Comparison of ENCODE assay signal across 17 cellular contexts in genomic region chr17:42334667-42335066, GRCh38. TPM values are rescaled to one million over a fixed set of nuclear protein-coding genes. Genes with fewer than 3 reads are reported as not detected.
A peak's percentile ranks its signal among the peaks of the same experiment; 100 is the strongest.
DNase-seq lines count a peak whose midpoint lies in the region; ATAC-seq and TF ChIP-seq lines count a peak whose summit lies in the region.
"Had no signal": no experiment of that assay in that cellular context is flagged by ENCODE, and none has a peak within 500 bp of the region (broad histone marks: within the 10 kb centered on the region; RNA-seq: fewer than 3 reads in every experiment).

No MANE protein-coding gene starts in this region.

- DNase-seq in AG04450 (ENCODE audit: low read depth, low spot score) (no peak), ELR (ENCODE audit: low read depth) (peak; percentile 39), glutamatergic neuron (no peak), Caco-2 (no peak), epidermal melanocyte (ENCODE audit: insufficient read length, low spot score) (no peak), WTC11 (ENCODE audit: low spot score) (no peak)
- DNase-seq in activated CD4-positive, alpha-beta memory T cell treated with anti-CD3 and anti-CD28 coated beads for 36 hours, result no peak
- DNase-seq: activated naive CD4-positive, alpha-beta T cell; DMS 273 treated with DMSO at 0.1 percent for 48 hours; effector memory CD4-positive, alpha-beta T cell; KG1; NCI-H1417 treated with DMSO at 0.1 percent for 48 hours; NCI-H226; SHP77; stimulated activated CD4-positive, alpha-beta T cell treated with anti-CD3 and anti-CD28 coated beads, Interleukin-15, amount 100 ng/mL, for 24 hours had no signal

- H3K27me3 ChIP-seq in AG04450 (ENCODE audit: control insufficient read depth, insufficient read depth, low read length) (no peaks in the 10 kb centered on the region), Caco-2 (replicated peaks; ENCODE audit: control insufficient read depth, insufficient read depth, low read length) (no peaks in the 10 kb centered on the region)
- H3K27me3 ChIP-seq: vagina had no signal

- H3K4me3 Mint-ChIP-seq in activated CD4-positive, alpha-beta memory T cell treated with anti-CD3 and anti-CD28 coated beads for 36 hours, result no peak overlapping the region
- H3K4me3 Mint-ChIP-seq in glutamatergic neuron (ENCODE audit: unreplicated experiment), result no peak overlapping the region
- H3K4me3 Mint-ChIP-seq in Caco-2 (ENCODE audit: unreplicated experiment), result no peak overlapping the region
- H3K4me3 Mint-ChIP-seq in WTC11, result no peak overlapping the region

- peak overlapping the region; percentile 76 for H3K27ac Mint-ChIP-seq in activated CD4-positive, alpha-beta memory T cell treated with anti-CD3 and anti-CD28 coated beads for 36 hours
- H3K27ac Mint-ChIP-seq in glutamatergic neuron (ENCODE audit: unreplicated experiment), result no peak overlapping the region
- no peak overlapping the region for H3K27ac Mint-ChIP-seq in Caco-2 (ENCODE audit: unreplicated experiment)
- H3K27ac Mint-ChIP-seq in WTC11, result no peak overlapping the region

- 0 out of 2 replicates have a peak, but pooled peaks cover 1% of the 10 kb centered on the region for H3K4me1 ChIP-seq in Caco-2

- H3K36me3 ChIP-seq in Caco-2 (ENCODE audit: control insufficient read depth, insufficient read depth, low read length), result no peaks in the 10 kb centered on the region; the same call in 1 of the 2 replicates

- ATAC-seq in GM19395 (IDR thresholded peaks at IDR 0.05; ENCODE audit: unreplicated experiment) (no peak), WTC11 (no peak)

- intact Hi-C loops in activated CD4-positive, alpha-beta memory T cell treated with anti-CD3 and anti-CD28 coated beads for 36 hours (cut with micrococcal nuclease), result loop anchor here (5.0 kb wide), 1 partner anchor 82 kb away; no protein-coding TSS in a partner anchor
- intact Hi-C loops in Caco-2 (cut with micrococcal nuclease; ENCODE audit: unreplicated experiment), result no loop called here

- no peaks in the 10 kb centered on the region for H3K27me3 Mint-ChIP-seq in activated CD4-positive, alpha-beta memory T cell treated with anti-CD3 and anti-CD28 coated beads for 36 hours
- H3K27me3 Mint-ChIP-seq in glutamatergic neuron (ENCODE audit: unreplicated experiment) (peaks cover 4% of the 10 kb centered on the region), Caco-2 (ENCODE audit: insufficient read depth, unreplicated experiment) (no peaks in the 10 kb centered on the region), WTC11 (ENCODE audit: low read depth) (no peaks in the 10 kb centered on the region)

- no TSS peak for BruUV-seq in Caco-2 (replicated peaks; lab: Mats Ljungman, UMichigan)

- TF ChIP-seq CTCF in AG04450 (IDR thresholded peaks at IDR 0.05; ENCODE audit: low read depth, low read length) (0 out of 2 replicates have a peak, but pooled peaks have one; percentile 22), glutamatergic neuron (IDR thresholded peaks at IDR 0.05; ENCODE audit: partially characterized antibody, unreplicated experiment) (peak; percentile 18), Caco-2 (IDR thresholded peaks at IDR 0.05; ENCODE audit: insufficient read depth in 1 of 2, low read depth in 1 of 2, low read length in 1 of 2, severe bottlenecking in 1 of 2, unreplicated experiment in 1 of 2) (peak in 1 of 2 experiments; percentile 10), WTC11 (IDR thresholded peaks at IDR 0.05) (no peak)

- H3K4me1 Mint-ChIP-seq in activated CD4-positive, alpha-beta memory T cell treated with anti-CD3 and anti-CD28 coated beads for 36 hours (ENCODE audit: low read depth), result peaks cover 62% of the 10 kb centered on the region
- H3K4me1 Mint-ChIP-seq in glutamatergic neuron (ENCODE audit: low read depth, unreplicated experiment) (peaks cover 7% of the 10 kb centered on the region), Caco-2 (ENCODE audit: low read depth, unreplicated experiment) (peaks cover 5% of the 10 kb centered on the region), WTC11 (peaks cover 16% of the 10 kb centered on the region)

- H3K9me3 ChIP-seq in AG04450 (ENCODE audit: control insufficient read depth, insufficient read depth, low read length), result no peaks in the 10 kb centered on the region
- H3K9me3 ChIP-seq in Caco-2, result no peaks in the 10 kb centered on the region
- H3K9me3 ChIP-seq: vagina had no signal

- peaks cover 70% of the 10 kb centered on the region for H3K36me3 Mint-ChIP-seq in activated CD4-positive, alpha-beta memory T cell treated with anti-CD3 and anti-CD28 coated beads for 36 hours
- H3K36me3 Mint-ChIP-seq in glutamatergic neuron (ENCODE audit: unreplicated experiment) (peaks cover 4% of the 10 kb centered on the region), Caco-2 (ENCODE audit: insufficient read depth, unreplicated experiment) (peaks cover 70% of the 10 kb centered on the region), WTC11 (peaks cover 62% of the 10 kb centered on the region)

- POLR2A ChIA-PET in AG04450 (lab: Yijun Ruan, JAX) (interaction anchor here (0.6 kb wide), 1 partner anchor 88 kb away, joined by 4 read pairs; the partner anchor contains the start of gene CAVIN1), Caco-2 (lab: Charles Lee) (interaction anchor here (0.6 kb wide), 1 partner anchor 9 kb away, joined by 5 read pairs; no protein-coding TSS in a partner anchor), WTC11 (lab: Charles Lee) (no interaction called here)
- POLR2A ChIA-PET in activated CD4-positive, alpha-beta memory T cell treated with anti-CD3 and anti-CD28 coated beads for 36 hours (lab: Charles Lee), result interaction anchor here (0.8 kb wide), 1 partner anchor 53 kb away, joined by 3 read pairs; no protein-coding TSS in a partner anchor

- H3K27ac ChIP-seq in AG04450 (ENCODE audit: low read depth, low read length), result no peak overlapping the region
- H3K27ac ChIP-seq: vagina had no signal

- CTCF ChIA-PET in AG04450 (lab: Charles Lee), result interaction anchor here (0.6 to 1.9 kb wide), 3 partner anchors 12 to 126 kb away, joined by 3 to 8 read pairs (median 3); no protein-coding TSS in a partner anchor
- CTCF ChIA-PET in activated CD4-positive, alpha-beta memory T cell treated with anti-CD3 and anti-CD28 coated beads for 36 hours (lab: Charles Lee), result interaction anchor here (0.9 to 3.2 kb wide), 5 partner anchors 50 to 72 kb away, joined by 3 to 28 read pairs (median 10); partner anchors contain the start of gene STAT3
- CTCF ChIA-PET in Caco-2 (lab: Charles Lee), result interaction anchor here (0.6 kb wide), 1 partner anchor 72 kb away, joined by 4 read pairs; no protein-coding TSS in a partner anchor
- CTCF ChIA-PET in WTC11 (lab: Charles Lee), result interaction anchor here (0.6 kb wide), 1 partner anchor 15 kb away, joined by 3 read pairs; no protein-coding TSS in a partner anchor

- H3K4me3 ChIP-seq in AG04450 (ENCODE audit: low read depth, low read length) (no peak overlapping the region), Caco-2 (ENCODE audit: low read depth, low read length) (no peak overlapping the region)
- H3K4me3 ChIP-seq: vagina had no signal

- no peaks in the 10 kb centered on the region for H3K9me3 Mint-ChIP-seq in activated CD4-positive, alpha-beta memory T cell treated with anti-CD3 and anti-CD28 coated beads for 36 hours
- H3K9me3 Mint-ChIP-seq in glutamatergic neuron (ENCODE audit: unreplicated experiment), result no peaks in the 10 kb centered on the region
- H3K9me3 Mint-ChIP-seq in Caco-2 (ENCODE audit: unreplicated experiment), result no peaks in the 10 kb centered on the region
- no peaks in the 10 kb centered on the region for H3K9me3 Mint-ChIP-seq in WTC11

TF ChIP-seq in WTC11, 78 proteins besides CTCF, POLR2A, EP300 and RAD21 (continues in another document):
- no peak for TF ChIP-seq JUN (CRISPR knock-in tag; IDR thresholded peaks at IDR 0.05)
- TF ChIP-seq TP53 (CRISPR knock-in tag; IDR thresholded peaks at IDR 0.05), result no peak
- TF ChIP-seq AR (CRISPR knock-in tag; IDR thresholded peaks at IDR 0.05), result no peak
- TF ChIP-seq CREM (CRISPR knock-in tag; IDR thresholded peaks at IDR 0.05), result no peak
- no peak for TF ChIP-seq NFE2L1 (CRISPR knock-in tag; IDR thresholded peaks at IDR 0.05)

RNA-seq across cellular contexts. Expression of gene STAT5A, which starts 46.4 kb away (rescaled TPM):
- polyA plus RNA-seq in AG04450 (2011; rRNA removed), result 3.9 and 5.3 TPM in 2 replicates
- 4.6 and 7.9 TPM in 2 replicates for polyA minus RNA-seq in AG04450 (2011; rRNA and poly(A)+ RNA removed)
- 100 to 1,000 TPM; 211 to 215 TPM for total RNA-seq in activated CD4-positive, alpha-beta memory T cell treated with anti-CD3 and anti-CD28 coated beads for 36 hours
- total RNA-seq in glutamatergic neuron (ENCODE audit: unreplicated experiment) (3.4 TPM), Caco-2 (2022) (2.4 and 3.2 TPM in 2 replicates), WTC11 (2021) (6.6 to 10.9 TPM (median 9.7 TPM) in 3 replicates)

RNA-seq across cellular contexts. Expression of gene STAT3, which starts 53.6 kb away (rescaled TPM):
- polyA plus RNA-seq in AG04450 (2011; rRNA removed), result 77.1 and 83.4 TPM in 2 replicates
- polyA minus RNA-seq in AG04450 (2011; rRNA and poly(A)+ RNA removed), result 144 and 161 TPM in 2 replicates
- total RNA-seq in activated CD4-positive, alpha-beta memory T cell treated with anti-CD3 and anti-CD28 coated beads for 36 hours, result 100 to 1,000 TPM; 194 to 198 TPM
- 68.0 TPM for total RNA-seq in glutamatergic neuron (ENCODE audit: unreplicated experiment)
- 72.1 and 73.7 TPM in 2 replicates for total RNA-seq in Caco-2 (2022)
- total RNA-seq in WTC11 (2021), result 74.4 to 98.0 TPM (median 74.9 TPM) in 3 replicates

RNA-seq across cellular contexts. Expression of gene STAT5B, which starts 58.5 kb away (rescaled TPM):
- 31.5 and 34.0 TPM in 2 replicates for polyA plus RNA-seq in AG04450 (2011; rRNA removed)
- polyA minus RNA-seq in AG04450 (2011; rRNA and poly(A)+ RNA removed), result 45.2 and 49.3 TPM in 2 replicates
- 100 to 1,000 TPM; 192 to 195 TPM for total RNA-seq in activated CD4-positive, alpha-beta memory T cell treated with anti-CD3 and anti-CD28 coated beads for 36 hours
- total RNA-seq in glutamatergic neuron (ENCODE audit: unreplicated experiment) (31.9 TPM), Caco-2 (2022) (41.4 and 46.9 TPM in 2 replicates), WTC11 (2021) (36.4 to 42.2 TPM (median 37.9 TPM) in 3 replicates)

Comparison
In these comparisons a context has a peak if more than half of its experiments do, and no peak if none do; other contexts are left out.
1. RNA of gene STAT5A, which starts 46.4 kb away (total RNA-seq): 211 to 215 TPM in activated CD4-positive, alpha-beta memory T cell treated with anti-CD3 and anti-CD28 coated beads for 36 hours; 6.6 to 10.9 TPM in WTC11, 3.4 TPM in glutamatergic neuron (single experiment) and 2.4 to 3.2 TPM in Caco-2; every median in the first group is over 10 times any median in the second.